In the genomic region with DNA sequence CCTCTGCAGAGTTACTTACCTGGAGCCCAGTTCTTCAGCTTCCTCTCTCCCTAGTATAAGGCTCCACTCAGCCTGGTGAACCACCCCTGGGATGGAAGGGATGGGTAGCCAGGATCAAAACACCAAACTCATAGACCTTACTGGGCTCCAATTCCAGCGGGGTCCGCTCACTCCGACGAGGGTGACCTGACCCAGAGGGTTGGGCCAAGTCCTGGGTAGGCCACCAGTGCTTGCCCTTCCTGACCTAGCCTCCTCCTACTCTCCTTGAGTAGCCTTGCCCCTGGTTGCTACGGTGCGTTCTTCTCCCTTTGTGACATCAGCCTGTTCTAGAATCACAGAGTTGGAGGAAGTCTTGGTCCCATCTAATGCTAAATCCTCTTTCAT, we compare ENCODE assay signal across 9 cellular contexts. TPM values are rescaled to one million over a fixed set of nuclear protein-coding genes. Genes with fewer than 3 reads are reported as not detected.
DNase-seq lines count a peak whose midpoint lies in the region; ATAC-seq lines count a peak whose summit lies in the region.
"Had no signal": no experiment of that assay in that cellular context is flagged by ENCODE, and none has a peak within 500 bp of the region (broad histone marks: within the 10 kb centered on the region; RNA-seq: fewer than 3 reads in every experiment).

No MANE protein-coding gene starts in this region.

- H3K4me3 ChIP-seq in mesenchymal stem cell (ENCODE audit: insufficient read depth in 1 of 2, low read depth in 1 of 2, low read length in 2 of 2), result peak overlapping the region in 1 of 2 experiments; percentile 80

- H4K8ac ChIP-seq in mesenchymal stem cell (ENCODE audit: low read length), result no peak overlapping the region

- H3K14ac ChIP-seq in mesenchymal stem cell (ENCODE audit: low read length in 2 of 2), result no peak overlapping the region

- no peaks in the 10 kb centered on the region for H3K36me3 ChIP-seq in mesenchymal stem cell (ENCODE audit: control insufficient read depth in 1 of 2, insufficient read depth in 2 of 2, low read depth in 1 of 2, low read length in 2 of 2)

- H3K18ac ChIP-seq in mesenchymal stem cell (ENCODE audit: low read depth in 1 of 2, low read length in 2 of 2), result peak overlapping the region in 1 of 2 experiments; percentile 26

- H4K91ac ChIP-seq in mesenchymal stem cell (ENCODE audit: low read length), result peak overlapping the region; percentile 77

- no peak overlapping the region for H3K23ac ChIP-seq in mesenchymal stem cell (ENCODE audit: low read length in 2 of 2)

- peak; percentile 12 for DNase-seq in stimulated activated CD4-positive, alpha-beta T cell treated with anti-CD3 and anti-CD28 coated beads, Interleukin-12 subunit alpha, Interleukin-12 subunit beta, amount 100 ng/mL, for 4 hours
- no peak for DNase-seq in stimulated activated CD4-positive, alpha-beta T cell treated with anti-CD3 and anti-CD28 coated beads, Interleukin-15, amount 100 ng/mL, for 24 hours
- DNase-seq in mesenchymal stem cell, result no peak
- no peak for DNase-seq in middle frontal gyrus (ENCODE audit: extremely low spot score, low spot score)
- DNase-seq in NCI-H1694 (lab: John Stamatoyannopoulos, UW), result no peak
- DNase-seq: DMS153 had no signal

- H2BK120ac ChIP-seq in mesenchymal stem cell (ENCODE audit: low read depth, low read length), result no peak overlapping the region

- no peaks in the 10 kb centered on the region for H3K79me1 ChIP-seq in mesenchymal stem cell (replicated peaks; ENCODE audit: low read length, poor library complexity, severe bottlenecking)

- no peak overlapping the region for H3K4ac ChIP-seq in mesenchymal stem cell (ENCODE audit: low read depth in 1 of 2, low read length in 2 of 2)

- H3K9me3 ChIP-seq in mesenchymal stem cell (ENCODE audit: control insufficient read depth, low read length), result no peaks in the 10 kb centered on the region

- H2BK15ac ChIP-seq in mesenchymal stem cell (ENCODE audit: low read depth, poor library complexity, severe bottlenecking), result no peak overlapping the region

- no peak overlapping the region for H2BK5ac ChIP-seq in mesenchymal stem cell (ENCODE audit: low read depth, low read length, poor library complexity, severe bottlenecking)

- H2BK12ac ChIP-seq in mesenchymal stem cell (ENCODE audit: low read length in 2 of 2), result peak overlapping the region in 1 of 2 experiments; percentile 71

- peak overlapping the region; percentile 91 for H3K4me2 ChIP-seq in mesenchymal stem cell (ENCODE audit: low read length, poor library complexity, severe bottlenecking)

- H3K9ac ChIP-seq in mesenchymal stem cell (ENCODE audit: low read length), result peak overlapping the region; percentile 83

- H2AK5ac ChIP-seq in mesenchymal stem cell (ENCODE audit: low read length, severe bottlenecking), result peak overlapping the region; percentile 76

- H3K27me3 ChIP-seq in mesenchymal stem cell (ENCODE audit: control insufficient read depth in 1 of 2, insufficient read depth in 1 of 2, low read length in 2 of 2), result no peaks in the 10 kb centered on the region

- no peak for ATAC-seq in GM21367 (IDR thresholded peaks at IDR 0.05; ENCODE audit: unreplicated experiment)
- ATAC-seq in HG03469 (IDR thresholded peaks at IDR 0.05; ENCODE audit: unreplicated experiment), result no peak

- 100% methylated on average over 6 of the region's 6 CpGs for WGBS in mesenchymal stem cell

- no peak overlapping the region for H2AFZ ChIP-seq in mesenchymal stem cell (ENCODE audit: low read depth, low read length)

- peaks cover 3% of the 10 kb centered on the region for H3K4me1 ChIP-seq in mesenchymal stem cell (ENCODE audit: control insufficient read depth, insufficient read depth, low read depth, low read length)

- H3K27ac ChIP-seq in angular gyrus (ENCODE audit: low read depth, low read length) (peak overlapping the region; percentile 22), mesenchymal stem cell (ENCODE audit: low read length, poor library complexity, severe bottlenecking) (no peak overlapping the region)

RNA-seq across cellular contexts. Expression of a gene that starts 0.5 kb away (rescaled TPM):
- polyA plus RNA-seq in mesenchymal stem cell (2013, experiment 1 of 2), result 1.1 TPM
- polyA plus RNA-seq in mesenchymal stem cell (2013, experiment 2 of 2), result 1.0 TPM
